ENCODE assay signal across 11 cellular contexts in the genomic region with DNA sequence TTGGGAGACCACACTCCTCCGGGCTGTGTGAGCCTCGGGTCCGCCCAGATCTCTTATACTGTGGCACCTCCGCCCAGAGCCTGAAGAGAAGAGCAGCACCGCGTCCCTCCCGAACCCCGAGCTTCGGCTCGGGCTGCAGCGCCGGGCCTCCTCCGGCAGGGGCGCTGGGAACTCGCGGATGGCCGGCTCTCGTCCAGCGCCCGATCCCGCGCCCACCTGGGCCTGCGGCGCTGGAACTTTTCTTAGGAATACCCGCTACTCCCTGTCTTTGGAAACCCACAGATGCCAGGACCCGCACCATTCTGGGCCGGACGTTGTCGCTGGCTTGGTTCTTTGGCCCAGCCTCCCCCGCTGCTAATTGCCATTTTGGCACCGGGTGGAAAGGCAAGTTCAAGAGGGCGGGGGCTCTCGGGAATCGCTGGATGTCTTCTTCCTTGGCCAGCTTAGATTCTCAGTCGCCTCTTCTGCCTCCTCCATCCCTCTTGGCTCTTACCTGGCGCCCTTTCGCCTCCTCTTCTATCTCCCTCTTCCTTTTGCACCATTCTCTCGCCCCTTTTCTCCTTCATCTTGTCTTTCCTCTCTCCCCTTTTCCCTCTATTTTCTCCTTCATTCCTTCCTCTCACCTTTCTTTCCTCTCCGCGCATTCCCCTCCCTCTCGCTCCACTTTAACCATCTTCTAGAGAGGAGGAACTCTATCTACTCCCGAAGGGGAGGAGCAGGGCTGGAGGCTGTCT. TPM values are rescaled to one million over a fixed set of nuclear protein-coding genes. Genes with fewer than 3 reads are reported as not detected.
DNase-seq lines count a peak whose midpoint lies in the region; ATAC-seq and TF ChIP-seq lines count a peak whose summit lies in the region.
"Had no signal": no experiment of that assay in that cellular context is flagged by ENCODE, and none has a peak within 500 bp of the region (broad histone marks: within the 10 kb centered on the region; RNA-seq: fewer than 3 reads in every experiment).

No MANE protein-coding gene starts in this region.

- WGBS in transverse colon (ENCODE audit: low coverage in 1 of 2), 2 donors: 9 to 17% methylated on average over 4 to 24 of the region's 42 CpGs

- H3K9ac ChIP-seq in iPS-20b (ENCODE audit: low read depth, low read length): no peak overlapping the region

- H3K4me3 ChIP-seq in iPS-20b (ENCODE audit: low read length) (peak overlapping the region; percentile 81), transverse colon (no peak overlapping the region)

- POLR2A ChIA-PET in activated naive CD8-positive, alpha-beta T cell treated with anti-CD3 and anti-CD28 coated beads, Interleukin-2, amount 10 ng/mL, durations not matched to agents 7 days and 5 days (lab: Charles Lee): no interaction called here

- no peaks in the 10 kb centered on the region for H3K9me3 ChIP-seq in iPS-20b (ENCODE audit: insufficient read depth, low read depth, low read length)
- no peaks in the 10 kb centered on the region for H3K9me3 ChIP-seq in transverse colon

- H3K27me3 ChIP-seq in iPS-20b (ENCODE audit: insufficient read depth, low read length) (peaks cover 82% of the 10 kb centered on the region), transverse colon (peaks cover 64% of the 10 kb centered on the region)

- no peaks in the 10 kb centered on the region for H3K36me3 ChIP-seq in iPS-20b (ENCODE audit: insufficient read depth, low read depth, low read length)
- no peaks in the 10 kb centered on the region for H3K36me3 ChIP-seq in transverse colon

- TF ChIP-seq CTCF in transverse colon (IDR thresholded peaks at IDR 0.05): peak in 3 of 5 experiments; percentile 14 to 22 (median 22)

- H3K4me1 ChIP-seq in iPS-20b (ENCODE audit: insufficient read depth, low read length): peaks cover 3% of the 10 kb centered on the region; the same call in 1 of the 2 replicates
- H3K4me1 ChIP-seq in transverse colon: peaks cover 0 to 16% (median 2%) of the 10 kb centered on the region in 4 donors

- H3K27ac ChIP-seq in iPS-20b (ENCODE audit: low read length) (no peak overlapping the region), transverse colon (no peak overlapping the region)

- no peak for ATAC-seq in activated naive CD8-positive, alpha-beta T cell treated with anti-CD3 and anti-CD28 coated beads, Interleukin-2, amount 10 ng/mL, durations not matched to agents 7 days and 5 days (ENCODE audit: low read depth)

- DNase-seq in activated CD8-positive, alpha-beta memory T cell treated with anti-CD3 and anti-CD28 coated beads, Interleukin-2, amount 50 U/mL, for 48 hours: peak; percentile 55
- no peak for DNase-seq in activated CD8-positive, alpha-beta memory T cell treated with anti-CD3 and anti-CD28 coated beads for 24 hours
- DNase-seq in activated naive CD8-positive, alpha-beta T cell treated with anti-CD3 and anti-CD28 coated beads, Interleukin-2, amount 10 ng/mL, durations not matched to agents 7 days and 5 days: no peak
- DNase-seq in transverse colon: no peak
- no peak for DNase-seq in SHP77 (lab: John Stamatoyannopoulos, UW)
- no peak for DNase-seq in NCI-H1092 (lab: John Stamatoyannopoulos, UW)
- DNase-seq in NK-92 treated with Interleukin-12 subunit alpha and Interleukin-12 subunit beta, amount 100 ng/mL, for 24 hours (lab: John Stamatoyannopoulos, UW): no peak
- DNase-seq: CD4-positive, CD25-positive, alpha-beta regulatory T cell; HCEC 1CT; left cardiac atrium had no signal

- peaks cover 66% of the 10 kb centered on the region for H3K27me3 Mint-ChIP-seq in activated naive CD8-positive, alpha-beta T cell treated with anti-CD3 and anti-CD28 coated beads, Interleukin-2, amount 10 ng/mL, durations not matched to agents 7 days and 5 days

- peak overlapping the region; percentile 31 for H3K4me3 Mint-ChIP-seq in activated naive CD8-positive, alpha-beta T cell treated with anti-CD3 and anti-CD28 coated beads, Interleukin-2, amount 10 ng/mL, durations not matched to agents 7 days and 5 days

- H3K4me1 Mint-ChIP-seq in activated naive CD8-positive, alpha-beta T cell treated with anti-CD3 and anti-CD28 coated beads, Interleukin-2, amount 10 ng/mL, durations not matched to agents 7 days and 5 days: peaks cover 12% of the 10 kb centered on the region

- in situ Hi-C loops in transverse colon (cut with MboI; ENCODE audit: low pct_ligation_motif_present in 1 of 4, low pct_unique_long_range_greater_than_20kb in 1 of 4, low sequenced_read_pairs in 3 of 4): no loop called here

- TF ChIP-seq POLR2A in transverse colon (IDR thresholded peaks at IDR 0.05): no peak

- TF ChIP-seq EP300 in transverse colon (IDR thresholded peaks at IDR 0.05; ENCODE audit: low read depth): no peak

- H3K27ac Mint-ChIP-seq in activated naive CD8-positive, alpha-beta T cell treated with anti-CD3 and anti-CD28 coated beads, Interleukin-2, amount 10 ng/mL, durations not matched to agents 7 days and 5 days: no peak overlapping the region
- H3K27ac Mint-ChIP-seq: CD4-positive, CD25-positive, alpha-beta regulatory T cell had no signal

- no peaks in the 10 kb centered on the region for H3K36me3 Mint-ChIP-seq in activated naive CD8-positive, alpha-beta T cell treated with anti-CD3 and anti-CD28 coated beads, Interleukin-2, amount 10 ng/mL, durations not matched to agents 7 days and 5 days
- H3K36me3 Mint-ChIP-seq: CD4-positive, CD25-positive, alpha-beta regulatory T cell had no signal

- no peaks in the 10 kb centered on the region for H3K9me3 Mint-ChIP-seq in activated naive CD8-positive, alpha-beta T cell treated with anti-CD3 and anti-CD28 coated beads, Interleukin-2, amount 10 ng/mL, durations not matched to agents 7 days and 5 days

- intact Hi-C loops in transverse colon (cut with DNase I; ENCODE audit: low total_unique reads): no loop called here

RNA-seq across cellular contexts. Expression of a gene that starts 2.1 kb away (rescaled TPM):
- not detected for total RNA-seq in activated naive CD8-positive, alpha-beta T cell treated with anti-CD3 and anti-CD28 coated beads, Interleukin-2, amount 10 ng/mL, durations not matched to agents 7 days and 5 days
- total RNA-seq in transverse colon: under 1 TPM in 2 of 4 donors, not detected in 2; 0.14 to 0.32 TPM
- total RNA-seq: CD4-positive, CD25-positive, alpha-beta regulatory T cell; left cardiac atrium had no signal
